25 cellular contexts compared by ENCODE assay signal in genomic region chr2:109133746-109134145, GRCh38.
"Had no signal": no experiment of that assay in that cellular context is flagged by ENCODE, and none has a peak within 500 bp of the region (broad histone marks: within the 10 kb centered on the region; RNA-seq: fewer than 3 reads in every experiment).

No MANE protein-coding gene starts in this region.

- H3K4me3 ChIP-seq: SK-N-MC had no signal

- DNase-seq: activated CD4-positive, alpha-beta memory T cell treated with anti-CD3 and anti-CD28 coated beads, Interleukin-2, amount 10 ng/mL, durations not matched to agents 7 days and 5 days; activated CD4-positive, alpha-beta T cell treated with anti-CD3 and anti-CD28 coated beads, Interleukin-2, amount 50 U/mL, for 1 hour; activated CD4-positive, CD25-positive, alpha-beta regulatory T cell; activated CD8-positive, alpha-beta memory T cell treated with anti-CD3 and anti-CD28 coated beads, Interleukin-2, amount 50 U/mL, for 48 hours; activated gamma-delta T cell; activated naive CD4-positive, alpha-beta T cell treated with anti-CD3 and anti-CD28 coated beads for 36 hours; activated naive CD8-positive, alpha-beta T cell treated with anti-CD3 and anti-CD28 coated beads for 36 hours; activated T-cell treated with anti-CD3 and anti-CD28 coated beads, Interleukin-2, amount 50 U/mL, for 1 hour; central memory CD4-positive, alpha-beta T cell; Kasumi-1; KBM-7; NCI-H1048; NCI-H146; NCI-H187 treated with DMSO at 0.1 percent for 48 hours; NCI-H2081 treated with DMSO at 0.1 percent for 48 hours; NCI-H446; NCI-H524; RPMI8226; T-cell; T-helper 2 cell; T1000 had no signal

- ATAC-seq: Right ventricle myocardium inferior, T-cell had no signal

- FAIRE-seq: bronchial epithelial cell had no signal

- H3K27ac ChIP-seq: SK-N-MC, VCaP had no signal
